1 cellular context compared by ENCODE assay signal in the genomic region with DNA sequence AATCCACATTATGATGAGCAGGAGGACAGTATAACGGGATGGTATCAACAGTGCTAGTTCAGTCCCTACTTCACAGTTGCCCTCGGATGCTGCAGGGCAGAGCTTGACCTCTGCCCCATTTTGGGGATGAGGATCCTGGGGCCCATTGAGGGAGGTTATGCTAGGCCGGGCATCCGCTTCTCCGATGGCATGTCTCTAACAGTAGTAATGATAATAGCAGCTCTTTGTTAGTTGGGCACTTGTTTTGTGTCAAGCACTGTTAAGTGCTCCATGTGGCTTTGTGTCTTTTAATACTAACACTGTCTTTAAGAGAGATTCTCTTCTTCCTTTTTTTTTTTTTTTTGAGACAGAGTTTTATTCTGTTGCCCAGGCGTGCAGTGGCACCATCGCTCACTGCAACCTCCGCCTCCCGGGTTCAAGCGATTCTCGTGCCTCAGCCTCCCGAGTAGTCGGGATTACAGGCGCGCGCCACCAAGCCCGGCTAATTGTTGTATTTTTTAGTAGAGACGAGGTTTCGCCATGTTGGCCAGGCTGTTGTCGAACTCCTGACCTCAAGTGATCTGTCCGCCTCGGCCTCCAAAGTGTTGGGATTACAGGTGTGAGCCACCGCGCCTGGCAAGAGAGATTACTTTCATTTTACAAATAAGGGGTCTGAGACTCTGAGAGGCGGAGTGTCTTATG.
TF ChIP-seq lines count a peak whose summit lies in the region.

No MANE protein-coding gene starts in this region.

TF ChIP-seq in HepG2, 621 proteins besides CTCF, POLR2A, EP300 and RAD21 (continued from another document and continues in another):
- TF ChIP-seq CREB3 (CRISPR knock-in tag; IDR thresholded peaks at IDR 0.05) (no peak), SMAD1 (CRISPR knock-in tag; IDR thresholded peaks at IDR 0.05; ENCODE audit: borderline replicate concordance, low read depth) (0 out of 2 replicates have a peak, but pooled peaks have one; percentile 48), ZKSCAN5 (CRISPR knock-in tag; IDR thresholded peaks at IDR 0.05) (no peak), TAF1 (CRISPR knock-in tag; IDR thresholded peaks at IDR 0.05) (no peak), ZNF776 (CRISPR knock-in tag; IDR thresholded peaks at IDR 0.05) (no peak), ZNF407 (CRISPR knock-in tag; IDR thresholded peaks at IDR 0.05; ENCODE audit: not compliant biosample characterization) (peak; percentile 25), FOSL2 (CRISPR knock-in tag; IDR thresholded peaks at IDR 0.05) (no peak), HNF4A (CRISPR knock-in tag; IDR thresholded peaks at IDR 0.05) (no peak), SIN3B (IDR thresholded peaks at IDR 0.05; ENCODE audit: low read length) (no peak), ZNF572 (CRISPR knock-in tag; IDR thresholded peaks at IDR 0.05) (no peak), E2F1 (CRISPR knock-in tag; IDR thresholded peaks at IDR 0.05) (no peak), ZNF205 (CRISPR knock-in tag; IDR thresholded peaks at IDR 0.05) (no peak), SETDB1 (CRISPR knock-in tag; IDR thresholded peaks at IDR 0.05; ENCODE audit: borderline replicate concordance) (no peak), ZNF501 (CRISPR knock-in tag; IDR thresholded peaks at IDR 0.05) (no peak; the same call in 1 of the 2 replicates), RXRA (CRISPR knock-in tag; IDR thresholded peaks at IDR 0.05) (0 out of 2 replicates have a peak, but pooled peaks have one; percentile 18), HNRNPL (IDR thresholded peaks at IDR 0.05; ENCODE audit: low read depth, low read length) (no peak), ESRRA (CRISPR knock-in tag; IDR thresholded peaks at IDR 0.05; ENCODE audit: low read depth) (no peak), SMC3 (IDR thresholded peaks at IDR 0.05; ENCODE audit: low read length) (no peak), XRCC5 (optimal IDR thresholded peaks at IDR 0.05; ENCODE audit: low read length) (no peak), ZNF598 (CRISPR knock-in tag; IDR thresholded peaks at IDR 0.05; ENCODE audit: borderline replicate concordance) (no peak; the same call in 1 of the 2 replicates), ZNF251 (CRISPR knock-in tag; IDR thresholded peaks at IDR 0.05) (0 out of 2 replicates have a peak, but pooled peaks have one; percentile 12), CAMTA2 (CRISPR knock-in tag; IDR thresholded peaks at IDR 0.05; ENCODE audit: borderline replicate concordance) (no peak), CSRNP2 (CRISPR knock-in tag; conservative IDR thresholded peaks at IDR 0.05; ENCODE audit: low read depth) (no peak), PAWR (CRISPR knock-in tag; IDR thresholded peaks at IDR 0.05; ENCODE audit: borderline replicate concordance) (no peak), PRDM10 (CRISPR knock-in tag; IDR thresholded peaks at IDR 0.05; ENCODE audit: low read depth) (no peak)
- TF ChIP-seq, protein P1, sequence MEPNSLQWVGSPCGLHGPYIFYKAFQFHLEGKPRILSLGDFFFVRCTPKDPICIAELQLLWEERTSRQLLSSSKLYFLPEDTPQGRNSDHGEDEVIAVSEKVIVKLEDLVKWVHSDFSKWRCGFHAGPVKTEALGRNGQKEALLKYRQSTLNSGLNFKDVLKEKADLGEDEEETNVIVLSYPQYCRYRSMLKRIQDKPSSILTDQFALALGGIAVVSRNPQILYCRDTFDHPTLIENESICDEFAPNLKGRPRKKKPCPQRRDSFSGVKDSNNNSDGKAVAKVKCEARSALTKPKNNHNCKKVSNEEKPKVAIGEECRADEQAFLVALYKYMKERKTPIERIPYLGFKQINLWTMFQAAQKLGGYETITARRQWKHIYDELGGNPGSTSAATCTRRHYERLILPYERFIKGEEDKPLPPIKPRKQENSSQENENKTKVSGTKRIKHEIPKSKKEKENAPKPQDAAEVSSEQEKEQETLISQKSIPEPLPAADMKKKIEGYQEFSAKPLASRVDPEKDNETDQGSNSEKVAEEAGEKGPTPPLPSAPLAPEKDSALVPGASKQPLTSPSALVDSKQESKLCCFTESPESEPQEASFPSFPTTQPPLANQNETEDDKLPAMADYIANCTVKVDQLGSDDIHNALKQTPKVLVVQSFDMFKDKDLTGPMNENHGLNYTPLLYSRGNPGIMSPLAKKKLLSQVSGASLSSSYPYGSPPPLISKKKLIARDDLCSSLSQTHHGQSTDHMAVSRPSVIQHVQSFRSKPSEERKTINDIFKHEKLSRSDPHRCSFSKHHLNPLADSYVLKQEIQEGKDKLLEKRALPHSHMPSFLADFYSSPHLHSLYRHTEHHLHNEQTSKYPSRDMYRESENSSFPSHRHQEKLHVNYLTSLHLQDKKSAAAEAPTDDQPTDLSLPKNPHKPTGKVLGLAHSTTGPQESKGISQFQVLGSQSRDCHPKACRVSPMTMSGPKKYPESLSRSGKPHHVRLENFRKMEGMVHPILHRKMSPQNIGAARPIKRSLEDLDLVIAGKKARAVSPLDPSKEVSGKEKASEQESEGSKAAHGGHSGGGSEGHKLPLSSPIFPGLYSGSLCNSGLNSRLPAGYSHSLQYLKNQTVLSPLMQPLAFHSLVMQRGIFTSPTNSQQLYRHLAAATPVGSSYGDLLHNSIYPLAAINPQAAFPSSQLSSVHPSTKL (CRISPR knock-in tag; IDR thresholded peaks at IDR 0.05) = no peak
- TF ChIP-seq, protein P2, sequence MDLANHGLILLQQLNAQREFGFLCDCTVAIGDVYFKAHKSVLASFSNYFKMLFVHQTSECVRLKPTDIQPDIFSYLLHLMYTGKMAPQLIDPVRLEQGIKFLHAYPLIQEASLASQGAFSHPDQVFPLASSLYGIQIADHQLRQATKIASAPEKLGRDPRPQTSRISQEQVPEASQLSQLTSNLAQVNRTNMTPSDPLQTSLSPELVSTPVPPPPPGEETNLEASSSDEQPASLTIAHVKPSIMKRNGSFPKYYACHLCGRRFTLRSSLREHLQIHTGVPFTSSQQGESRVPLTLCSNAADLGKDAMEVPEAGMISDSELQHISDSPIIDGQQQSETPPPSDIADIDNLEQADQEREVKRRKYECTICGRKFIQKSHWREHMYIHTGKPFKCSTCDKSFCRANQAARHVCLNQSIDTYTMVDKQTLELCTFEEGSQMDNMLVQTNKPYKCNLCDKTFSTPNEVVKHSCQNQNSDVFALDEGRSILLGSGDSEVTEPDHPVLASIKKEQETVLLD (CRISPR knock-in tag; IDR thresholded peaks at IDR 0.05; ENCODE audit: low read depth) = no peak
